ENCODE assay signal across 9 cellular contexts in genomic region chr17:73429440-73430164, GRCh38.
DNase-seq lines count a peak whose midpoint lies in the region; ATAC-seq and TF ChIP-seq lines count a peak whose summit lies in the region.
"Had no signal": no experiment of that assay in that cellular context is flagged by ENCODE, and none has a peak within 500 bp of the region (broad histone marks: within the 10 kb centered on the region; RNA-seq: fewer than 3 reads in every experiment).

No MANE protein-coding gene starts in this region.

- CTCF ChIA-PET in Calu3 (lab: Charles Lee) = interaction anchor here (1.1 kb wide), 1 partner anchor 279 kb away, joined by 3 read pairs; no protein-coding TSS in a partner anchor

- no peaks in the 10 kb centered on the region for H3K36me3 ChIP-seq in GM23248 (ENCODE audit: low read depth)
- no peaks in the 10 kb centered on the region for H3K36me3 ChIP-seq in osteoblast (ENCODE audit: insufficient read depth, low read length)
- no peaks in the 10 kb centered on the region for H3K36me3 ChIP-seq in thoracic aorta

- H3K27ac ChIP-seq in GM23248 (no peak overlapping the region), osteoblast (ENCODE audit: low read depth, low read length) (no peak overlapping the region), thoracic aorta (no peak overlapping the region)

- no peak overlapping the region for H3K9ac ChIP-seq in GM23248

- peaks cover 46% of the 10 kb centered on the region for H3K27me3 Mint-ChIP-seq in Calu3 (ENCODE audit: unreplicated experiment)
- H3K27me3 Mint-ChIP-seq: activated naive CD4-positive, alpha-beta T cell treated with anti-CD3 and anti-CD28 coated beads, Interleukin-2, amount 50 U/mL, for 24 hours had no signal

- peak; percentile 88 for DNase-seq in Calu3
- DNase-seq in GM23248 = peak; percentile 91
- DNase-seq in MV-4-11 (lab: John Stamatoyannopoulos, UW) = peak; percentile 74
- DNase-seq in SHP77 (lab: John Stamatoyannopoulos, UW) = peak; percentile 83 to 88
- DNase-seq in activated effector memory CD4-positive, alpha-beta T cell treated with anti-CD3 and anti-CD28 coated beads, Interleukin-2, amount 50 U/mL, for 16 hours = peak; percentile 94
- DNase-seq in foreskin melanocyte = peak; percentile 38
- DNase-seq in osteoblast (ENCODE audit: insufficient read length, low spot score, missing footprints) = peak; percentile 98
- peak; percentile 60 for DNase-seq in thoracic aorta (ENCODE audit: low spot score)

- no peaks in the 10 kb centered on the region for H3K9me3 Mint-ChIP-seq in Calu3 (ENCODE audit: low read depth, unreplicated experiment)
- H3K9me3 Mint-ChIP-seq: activated naive CD4-positive, alpha-beta T cell treated with anti-CD3 and anti-CD28 coated beads, Interleukin-2, amount 50 U/mL, for 24 hours had no signal

- H3F3A ChIP-seq in GM23248 (ENCODE audit: insufficient read depth) = no peaks in the 10 kb centered on the region

- H3K36me3 Mint-ChIP-seq in Calu3 (ENCODE audit: insufficient read depth, unreplicated experiment) = no peaks in the 10 kb centered on the region
- H3K36me3 Mint-ChIP-seq: activated naive CD4-positive, alpha-beta T cell treated with anti-CD3 and anti-CD28 coated beads, Interleukin-2, amount 50 U/mL, for 24 hours had no signal

- peak; percentile 45 for ATAC-seq in thoracic aorta (ENCODE audit: insufficient number of reproducible peaks, low FRiP score, low read depth)

- no peaks in the 10 kb centered on the region for H3K9me2 ChIP-seq in GM23248 (ENCODE audit: insufficient read depth)

- no peaks in the 10 kb centered on the region for H3K4me1 ChIP-seq in GM23248 (ENCODE audit: insufficient read depth)
- no peaks in the 10 kb centered on the region for H3K4me1 ChIP-seq in osteoblast (ENCODE audit: insufficient read depth, low read length)
- H3K4me1 ChIP-seq in thoracic aorta (ENCODE audit: control insufficient read depth in 1 of 2, low read depth in 2 of 2) = no peaks in the 10 kb centered on the region

- H3K4me3 ChIP-seq in GM23248 (no peak overlapping the region), osteoblast (ENCODE audit: insufficient read depth, low read length) (no peak overlapping the region), thoracic aorta (no peak overlapping the region)

- H2AFZ ChIP-seq in GM23248 (0 out of 2 replicates have a peak overlapping the region, but pooled peaks have one; percentile 27), osteoblast (ENCODE audit: low read length) (no peak overlapping the region)

- in situ Hi-C loops in GM23248 (cut with MboI) = loop anchor here (25.0 kb wide), 1 partner anchor 733 kb away; no protein-coding TSS in a partner anchor

- H3K27ac Mint-ChIP-seq in Calu3 (ENCODE audit: unreplicated experiment) = no peak overlapping the region
- H3K27ac Mint-ChIP-seq: activated naive CD4-positive, alpha-beta T cell treated with anti-CD3 and anti-CD28 coated beads, Interleukin-2, amount 50 U/mL, for 24 hours had no signal

- H3K4me3 Mint-ChIP-seq in Calu3 (ENCODE audit: low read depth, unreplicated experiment) = no peak overlapping the region
- H3K4me3 Mint-ChIP-seq: activated naive CD4-positive, alpha-beta T cell treated with anti-CD3 and anti-CD28 coated beads, Interleukin-2, amount 50 U/mL, for 24 hours had no signal

- 21% methylated on average over 14 of the region's 14 CpGs for WGBS in GM23248 (ENCODE audit: low coverage in 1 of 2, low lambda C conversion rate in 2 of 2, missing lambda C conversion rate in 2 of 2), 2 experiments

- TF ChIP-seq CTCF in Calu3 (IDR thresholded peaks at IDR 0.05; ENCODE audit: unreplicated experiment) = peak; percentile 87
- TF ChIP-seq CTCF in osteoblast (IDR thresholded peaks at IDR 0.05; ENCODE audit: extremely low read depth, low read depth, low read length) = peak; percentile 95
- peak; percentile 95 for TF ChIP-seq CTCF in thoracic aorta (IDR thresholded peaks at IDR 0.05)

- H3K79me2 ChIP-seq in GM23248 (ENCODE audit: insufficient read depth) (no peaks in the 10 kb centered on the region), osteoblast (ENCODE audit: insufficient read depth, low read length) (no peaks in the 10 kb centered on the region)

- H3K9me3 ChIP-seq in GM23248 (ENCODE audit: low read depth) (no peaks in the 10 kb centered on the region), osteoblast (ENCODE audit: low read depth, low read length) (no peaks in the 10 kb centered on the region), thoracic aorta (no peaks in the 10 kb centered on the region)

- intact Hi-C loops in Calu3 (cut with micrococcal nuclease; ENCODE audit: unreplicated experiment) = loop anchor here (2.0 to 10.0 kb wide), 2 partner anchors 569 to 745 kb away; no protein-coding TSS in a partner anchor

- H3K4me2 ChIP-seq in GM23248 (ENCODE audit: unreplicated experiment) (no peak overlapping the region), osteoblast (ENCODE audit: insufficient read depth, low read length) (no peak overlapping the region)

- 0 out of 2 replicates have a peak, but pooled peaks cover 9% of the 10 kb centered on the region for H3K27me3 ChIP-seq in GM23248 (replicated peaks; ENCODE audit: insufficient read depth)
- no peaks in the 10 kb centered on the region for H3K27me3 ChIP-seq in osteoblast (ENCODE audit: insufficient read depth, low read length)
- no peaks in the 10 kb centered on the region for H3K27me3 ChIP-seq in thoracic aorta (replicated peaks; ENCODE audit: insufficient read depth)

- no peaks in the 10 kb centered on the region for H3K4me1 Mint-ChIP-seq in Calu3 (ENCODE audit: low read depth, unreplicated experiment)

- H4K20me1 ChIP-seq in GM23248 (ENCODE audit: insufficient read depth) (no peaks in the 10 kb centered on the region), osteoblast (ENCODE audit: insufficient read depth, low read length) (no peaks in the 10 kb centered on the region)

- BruUV-seq in Calu3 (replicated peaks; lab: Mats Ljungman, UMichigan) = no TSS peak

Comparison
In these comparisons a context has a peak if more than half of its experiments do, and no peak if none do; other contexts are left out.
1. DNase-seq: peak in every context shown above with its lines; median percentile 98 in osteoblast; 94 in activated effector memory CD4-positive, alpha-beta T cell treated with anti-CD3 and anti-CD28 coated beads, Interleukin-2, amount 50 U/mL, for 16 hours; 91 in GM23248; 88 in Calu3; 86 in SHP77; 74 in MV-4-11; 60 in thoracic aorta; 38 in foreskin melanocyte.